ENCODE assay signal across 18 cellular contexts in genomic region chr9:720239-720881, GRCh38.
DNase-seq lines count a peak whose midpoint lies in the region; ATAC-seq and TF ChIP-seq lines count a peak whose summit lies in the region.
"Had no signal": no experiment of that assay in that cellular context is flagged by ENCODE, and none has a peak within 500 bp of the region (broad histone marks: within the 10 kb centered on the region; RNA-seq: fewer than 3 reads in every experiment).

No MANE protein-coding gene starts in this region.

- H3K9ac ChIP-seq in subcutaneous abdominal adipose tissue (ENCODE audit: low read length in 5 of 5): peak overlapping the region in 2 of 5 donors; percentile 15

- no peaks in the 10 kb centered on the region for H3K27me3 ChIP-seq in ascending aorta
- H3K27me3 ChIP-seq in subcutaneous abdominal adipose tissue (ENCODE audit: control insufficient read depth in 5 of 5, insufficient read depth in 4 of 5, low read length in 5 of 5): no peaks in the 10 kb centered on the region
- H3K27me3 ChIP-seq: left lung, neutrophil had no signal

- peak; percentile 73 for DNase-seq in NCI-H748 (lab: John Stamatoyannopoulos, UW; ENCODE audit: unreplicated experiment)
- DNase-seq in NCI-H748 treated with DMSO at 0.1 percent for 48 hours (lab: John Stamatoyannopoulos, UW): no peak
- DNase-seq in ascending aorta (ENCODE audit: low spot score in 2 of 2): peak in 1 of 2 donors; percentile 50
- DNase-seq in left colon: no peak
- no peak for DNase-seq in KBM-7
- no peak for DNase-seq in osteocyte (ENCODE audit: extremely low spot score, unreplicated experiment)
- DNase-seq: 8988T; activated CD4-positive, alpha-beta T cell treated with anti-CD3 and anti-CD28 coated beads for 36 hours; activated naive CD8-positive, alpha-beta T cell treated with anti-CD3 and anti-CD28 coated beads, Interleukin-2, amount 50 U/mL, for 24 hours; C1 segment of cervical spinal cord; left lung; NK-92 treated with Interleukin-12 subunit alpha and Interleukin-12 subunit beta, amount 100 ng/mL, for 24 hours; stimulated activated naive CD8-positive, alpha-beta T cell treated with anti-CD3 and anti-CD28 coated beads, Interleukin-15, Interleukin-2, amounts not matched to agents 100 U/mL and 50 U/mL, for 24 hours had no signal

- in situ Hi-C loops in KBM-7 (cut with MboI; ENCODE audit: low pct_unique_long_range_greater_than_20kb, low sequenced_read_pairs): loop anchor here (10.0 kb wide), 1 partner anchor 46 kb away; no protein-coding TSS in a partner anchor

- TF ChIP-seq CTCF in ascending aorta (IDR thresholded peaks at IDR 0.05) (no peak), osteocyte (IDR thresholded peaks at IDR 0.05) (no peak)

- peaks cover 2 to 52% of the 10 kb centered on the region in 2 donors for H3K4me1 ChIP-seq in ascending aorta
- peaks cover 0 to 55% (median 19%) of the 10 kb centered on the region in 5 donors for H3K4me1 ChIP-seq in subcutaneous abdominal adipose tissue (ENCODE audit: control insufficient read depth in 5 of 5, insufficient read depth in 5 of 5, low read length in 5 of 5)

- H3K4me3 ChIP-seq in ascending aorta (peak overlapping the region; percentile 6 to 26), subcutaneous abdominal adipose tissue (ENCODE audit: low read depth in 1 of 5, low read length in 5 of 5) (no peak overlapping the region)
- H3K4me3 ChIP-seq: left lung had no signal

- no peak overlapping the region for H3K4me3 Mint-ChIP-seq in osteocyte (ENCODE audit: unreplicated experiment)
- H3K4me3 Mint-ChIP-seq: activated CD4-positive, alpha-beta T cell treated with anti-CD3 and anti-CD28 coated beads for 36 hours; activated naive CD8-positive, alpha-beta T cell treated with anti-CD3 and anti-CD28 coated beads, Interleukin-2, amount 50 U/mL, for 24 hours; activated T-helper 17 cell treated with anti-CD3 and anti-CD28 coated beads, Interleukin-2, amount 50 U/mL, for 72 hours had no signal

- no peaks in the 10 kb centered on the region for H3K27me3 Mint-ChIP-seq in osteocyte (ENCODE audit: unreplicated experiment)
- H3K27me3 Mint-ChIP-seq: activated naive CD8-positive, alpha-beta T cell treated with anti-CD3 and anti-CD28 coated beads, Interleukin-2, amount 50 U/mL, for 24 hours; activated T-helper 17 cell treated with anti-CD3 and anti-CD28 coated beads, Interleukin-2, amount 50 U/mL, for 72 hours had no signal

- no peak overlapping the region for H3K27ac Mint-ChIP-seq in osteocyte (ENCODE audit: unreplicated experiment)
- H3K27ac Mint-ChIP-seq: activated CD4-positive, alpha-beta T cell treated with anti-CD3 and anti-CD28 coated beads for 36 hours; activated naive CD8-positive, alpha-beta T cell treated with anti-CD3 and anti-CD28 coated beads, Interleukin-2, amount 50 U/mL, for 24 hours; activated T-helper 17 cell treated with anti-CD3 and anti-CD28 coated beads, Interleukin-2, amount 50 U/mL, for 72 hours had no signal

- ATAC-seq in left colon (peak; percentile 26), HG02571 (IDR thresholded peaks at IDR 0.05; ENCODE audit: unreplicated experiment) (no peak)
- ATAC-seq: activated CD4-positive, alpha-beta T cell treated with anti-CD3 and anti-CD28 coated beads for 36 hours; activated naive CD8-positive, alpha-beta T cell treated with anti-CD3 and anti-CD28 coated beads, Interleukin-2, amount 50 U/mL, for 24 hours; activated T-helper 17 cell treated with anti-CD3 and anti-CD28 coated beads, Interleukin-2, amount 50 U/mL, for 72 hours; left lung; stimulated activated naive CD8-positive, alpha-beta T cell treated with anti-CD3 and anti-CD28 coated beads, Interleukin-15, Interleukin-2, amounts not matched to agents 100 U/mL and 50 U/mL, for 24 hours had no signal

- H3K9me3 ChIP-seq in ascending aorta (no peaks in the 10 kb centered on the region), subcutaneous abdominal adipose tissue (ENCODE audit: control insufficient read depth in 5 of 5, low read length in 5 of 5) (no peaks in the 10 kb centered on the region)
- H3K9me3 ChIP-seq: left lung, neutrophil had no signal

- peaks cover 0 to 9% of the 10 kb centered on the region in 2 donors for H3K36me3 ChIP-seq in ascending aorta
- peaks cover 9 to 20% (median 17%) of the 10 kb centered on the region in 5 donors for H3K36me3 ChIP-seq in subcutaneous abdominal adipose tissue (ENCODE audit: control insufficient read depth in 5 of 5, insufficient read depth in 5 of 5, low read length in 5 of 5)
- H3K36me3 ChIP-seq: left lung, neutrophil had no signal

- no peaks in the 10 kb centered on the region for H3K36me3 Mint-ChIP-seq in osteocyte (ENCODE audit: unreplicated experiment)

- H3K27ac ChIP-seq in ascending aorta (peak overlapping the region; percentile 91 to 95), subcutaneous abdominal adipose tissue (ENCODE audit: low read depth, low read length) (peak overlapping the region; percentile 3)
- H3K27ac ChIP-seq: epithelial cell of prostate, left lung, neutrophil had no signal

- H3K4me1 Mint-ChIP-seq in osteocyte (ENCODE audit: unreplicated experiment): peaks cover 17% of the 10 kb centered on the region
- H3K4me1 Mint-ChIP-seq: activated CD4-positive, alpha-beta T cell treated with anti-CD3 and anti-CD28 coated beads for 36 hours; activated naive CD8-positive, alpha-beta T cell treated with anti-CD3 and anti-CD28 coated beads, Interleukin-2, amount 50 U/mL, for 24 hours; activated T-helper 17 cell treated with anti-CD3 and anti-CD28 coated beads, Interleukin-2, amount 50 U/mL, for 72 hours had no signal

- H3K9me3 Mint-ChIP-seq in osteocyte (ENCODE audit: unreplicated experiment): no peaks in the 10 kb centered on the region
- H3K9me3 Mint-ChIP-seq: activated naive CD8-positive, alpha-beta T cell treated with anti-CD3 and anti-CD28 coated beads, Interleukin-2, amount 50 U/mL, for 24 hours; activated T-helper 17 cell treated with anti-CD3 and anti-CD28 coated beads, Interleukin-2, amount 50 U/mL, for 72 hours had no signal

- intact Hi-C loops in ascending aorta (cut with DNase I): no loop called here
- intact Hi-C loops in left colon (cut with DNase I, micrococcal nuclease): no loop called here

Comparison
In these comparisons a context has a peak if more than half of its experiments do, and no peak if none do; other contexts are left out.
1. H3K4me3 ChIP-seq: peak in ascending aorta (2 of 2); none in subcutaneous abdominal adipose tissue (0 of 5).